In the genomic region with DNA sequence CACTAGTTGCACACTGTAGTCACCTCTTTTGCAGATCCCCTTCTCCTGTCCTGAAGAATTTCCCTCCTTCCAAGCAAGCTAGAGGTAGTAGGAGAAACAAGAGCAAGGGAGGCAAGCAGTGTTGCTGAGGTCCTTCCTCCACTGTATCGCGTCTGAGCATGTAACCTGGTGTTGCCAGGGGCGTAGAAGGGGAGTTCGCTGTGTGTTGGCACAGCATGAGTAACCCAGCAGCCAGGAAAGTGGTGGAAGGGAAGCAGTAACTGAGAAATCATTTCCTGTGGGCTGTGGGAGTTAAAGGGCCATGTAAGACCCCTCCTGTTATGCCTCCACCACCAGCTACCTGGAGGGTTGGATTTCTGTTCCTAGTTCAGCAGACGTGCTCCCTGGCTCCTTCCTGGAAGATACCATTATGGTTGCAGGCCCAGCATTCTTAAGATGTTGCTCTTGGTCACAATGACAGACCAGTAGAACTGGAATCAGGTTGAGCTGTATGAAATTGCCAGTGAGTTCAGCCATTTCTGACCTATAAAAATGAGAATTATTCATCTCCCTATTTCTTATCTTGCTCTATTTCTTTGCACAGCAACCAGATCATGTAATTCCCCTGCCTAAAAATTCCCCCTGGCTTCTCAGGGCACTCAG, we compare ENCODE assay signal across 17 cellular contexts.
"Had no signal": no experiment of that assay in that cellular context is flagged by ENCODE, and none has a peak within 500 bp of the region (broad histone marks: within the 10 kb centered on the region; RNA-seq: fewer than 3 reads in every experiment).

No MANE protein-coding gene starts in this region.

- ATAC-seq: effector memory CD8-positive, alpha-beta T cell; natural killer cell; stimulated activated naive B cell treated with anti-CD40 and anti-IgM and Interleukin-4, amounts not matched to agents 10 μg/mL and 1 μg/mL and 100 μg/mL, for 72 hours; stimulated activated naive CD8-positive, alpha-beta T cell treated with anti-CD3 and anti-CD28 coated beads, Interleukin-15, amount 100 ng/mL, for 72 hours had no signal

- H3K9me3 ChIP-seq: ovary, right atrium auricular region, sigmoid colon, testis, transverse colon had no signal

- H3K4me3 ChIP-seq: ovary, right atrium auricular region, sigmoid colon, skin epidermis, testis, transverse colon had no signal

- H3K4me1 ChIP-seq: testis had no signal

- H3K4me3 Mint-ChIP-seq: effector memory CD8-positive, alpha-beta T cell; natural killer cell; neural crest cell; stimulated activated naive B cell treated with anti-CD40 and anti-IgM and Interleukin-4, amounts not matched to agents 10 μg/mL and 1 μg/mL and 100 μg/mL, for 72 hours; stimulated activated naive CD8-positive, alpha-beta T cell treated with anti-CD3 and anti-CD28 coated beads, Interleukin-15, amount 100 ng/mL, for 72 hours had no signal

- DNase-seq: effector memory CD8-positive, alpha-beta T cell; foreskin melanocyte; hippocampal formation; kidney; natural killer cell; nucleus accumbens; ovary; sigmoid colon; stimulated activated CD4-positive, alpha-beta T cell treated with anti-CD3 and anti-CD28 coated beads, Interleukin-2, amount 100 ng/mL, for 24 hours; stimulated activated CD4-positive, alpha-beta T cell treated with anti-CD3 and anti-CD28 coated beads, Interleukin-4, amount 100 ng/mL, for 4 hours; stimulated activated naive B cell treated with anti-CD40 and anti-IgM and Interleukin-4, amounts not matched to agents 10 μg/mL and 1 μg/mL and 100 μg/mL, for 72 hours; stimulated activated naive CD8-positive, alpha-beta T cell treated with anti-CD3 and anti-CD28 coated beads, Interleukin-15, amount 100 ng/mL, for 72 hours; testis; transverse colon had no signal

- H3K27ac Mint-ChIP-seq: effector memory CD8-positive, alpha-beta T cell; natural killer cell; stimulated activated naive B cell treated with anti-CD40 and anti-IgM and Interleukin-4, amounts not matched to agents 10 μg/mL and 1 μg/mL and 100 μg/mL, for 72 hours had no signal

- H3K27me3 ChIP-seq: ovary, testis had no signal

- H3K4me1 Mint-ChIP-seq: natural killer cell had no signal

- H3K27ac ChIP-seq: ovary, right atrium auricular region, sigmoid colon, skin epidermis, testis, transverse colon had no signal

- H3K36me3 ChIP-seq: ovary, right atrium auricular region, sigmoid colon, transverse colon had no signal

- H3K36me3 Mint-ChIP-seq: natural killer cell; stimulated activated naive B cell treated with anti-CD40 and anti-IgM and Interleukin-4, amounts not matched to agents 10 μg/mL and 1 μg/mL and 100 μg/mL, for 72 hours had no signal

- H3K9me3 Mint-ChIP-seq: effector memory CD8-positive, alpha-beta T cell; natural killer cell; neural crest cell; stimulated activated naive B cell treated with anti-CD40 and anti-IgM and Interleukin-4, amounts not matched to agents 10 μg/mL and 1 μg/mL and 100 μg/mL, for 72 hours; stimulated activated naive CD8-positive, alpha-beta T cell treated with anti-CD3 and anti-CD28 coated beads, Interleukin-15, amount 100 ng/mL, for 72 hours had no signal
